Comparison of ENCODE assay signal across 25 cellular contexts in genomic region chr1:68000191-68000590, GRCh38. TPM values are rescaled to one million over a fixed set of nuclear protein-coding genes. Genes with fewer than 3 reads are reported as not detected.
DNase-seq lines count a peak whose midpoint lies in the region; ATAC-seq, FAIRE-seq and TF ChIP-seq lines count a peak whose summit lies in the region.
"Had no signal": no experiment of that assay in that cellular context is flagged by ENCODE, and none has a peak within 500 bp of the region (broad histone marks: within the 10 kb centered on the region; RNA-seq: fewer than 3 reads in every experiment).

No MANE protein-coding gene starts in this region.

- TF ChIP-seq RAD21 in A549 (conservative IDR thresholded peaks at IDR 0.05 in 1 of 2, IDR thresholded peaks at IDR 0.05 in 1 of 2) (no peak), K562 (CRISPR knock-in tag; conservative IDR thresholded peaks at IDR 0.05 in 1 of 2, IDR thresholded peaks at IDR 0.05 in 1 of 2) (no peak)

- intact Hi-C loops in K562 (cut with micrococcal nuclease): no loop called here

- in situ Hi-C loops in K562 (cut with MboI): no loop called here

- no peaks in the 10 kb centered on the region for H3K9me1 ChIP-seq in K562 (ENCODE audit: control insufficient read depth, insufficient read depth, low read length)

- H2AFZ ChIP-seq in K562 (ENCODE audit: low read depth, low read length): no peak overlapping the region

- no peaks in the 10 kb centered on the region for H3K27me3 ChIP-seq in K562 (ENCODE audit: control insufficient read depth in 2 of 2, insufficient read depth in 2 of 2, low read length in 2 of 2)
- H3K27me3 ChIP-seq: BE2C, BLaER1 had no signal

- H3K9me3 Mint-ChIP-seq in stimulated activated effector memory CD8-positive, alpha-beta T cell treated with anti-CD3 and anti-CD28 coated beads, Interleukin-12 subunit alpha, Interleukin-12 subunit beta, amount 100 ng/mL, for 72 hours: peaks cover 20% of the 10 kb centered on the region

- H3K4me1 ChIP-seq in A549 (no peaks in the 10 kb centered on the region), K562 (replicated peaks in 1 of 2; ENCODE audit: control insufficient read depth in 2 of 2, insufficient read depth in 2 of 2, low read length in 2 of 2) (no peaks in the 10 kb centered on the region)
- H3K4me1 ChIP-seq: BE2C, BLaER1 had no signal

- DNase-seq in A549 (ENCODE audit: low read depth in 1 of 2, low spot score in 1 of 2): no peak
- no peak for DNase-seq in K562 (ENCODE audit: extremely low read depth in 1 of 4, low spot score in 3 of 4)
- no peak for DNase-seq in NCI-H1092 (lab: John Stamatoyannopoulos, UW)
- DNase-seq in stimulated activated effector memory CD8-positive, alpha-beta T cell treated with anti-CD3 and anti-CD28 coated beads, Interleukin-12 subunit alpha, Interleukin-12 subunit beta, amount 100 ng/mL, for 72 hours (ENCODE audit: low spot score in 2 of 2): no peak
- DNase-seq: 8988T; ACHN; BE2C; C1 segment of cervical spinal cord; CD4-positive, alpha-beta memory T cell; CD4-positive, CD25-positive, alpha-beta regulatory T cell; CD8-positive, alpha-beta memory T cell; COR-L47; DMS 273 treated with DMSO at 0.1 percent for 48 hours; DMS153; DMS53; DMS79; DND-41; EL; GF-D8 had no signal

- no peaks in the 10 kb centered on the region for H3K36me3 ChIP-seq in K562 (ENCODE audit: control insufficient read depth, insufficient read depth, low read length)
- H3K36me3 ChIP-seq: BE2C, BLaER1 had no signal

- CTCF ChIA-PET in A549 (lab: Yijun Ruan, JAX) (interaction anchor here (0.6 kb wide), 1 partner anchor 562 kb away, joined by 3 read pairs; no protein-coding TSS in a partner anchor), K562 (lab: Yijun Ruan, JAX; ENCODE audit: low intra/inter-chr PET ratio) (no interaction called here)

- ATAC-seq in A549 (no peak), K562 (no peak)
- ATAC-seq in stimulated activated effector memory CD8-positive, alpha-beta T cell treated with anti-CD3 and anti-CD28 coated beads, Interleukin-12 subunit alpha, Interleukin-12 subunit beta, amount 100 ng/mL, for 72 hours: no peak

- H3K36me3 Mint-ChIP-seq in stimulated activated effector memory CD8-positive, alpha-beta T cell treated with anti-CD3 and anti-CD28 coated beads, Interleukin-12 subunit alpha, Interleukin-12 subunit beta, amount 100 ng/mL, for 72 hours: no peaks in the 10 kb centered on the region
- H3K36me3 Mint-ChIP-seq: CD14-positive monocyte; CD4-positive, alpha-beta memory T cell; CD4-positive, CD25-positive, alpha-beta regulatory T cell had no signal

- no peak for TF ChIP-seq CTCF in A549 (IDR thresholded peaks at IDR 0.05)
- TF ChIP-seq CTCF in K562 (IDR thresholded peaks at IDR 0.05 in 2 of 3, conservative IDR thresholded peaks at IDR 0.05 in 1 of 3; ENCODE audit: insufficient read depth in 2 of 3, low read depth in 1 of 3, low read length in 3 of 3): no peak

- H3K27ac ChIP-seq in A549 (no peak overlapping the region), K562 (ENCODE audit: extremely low read depth, low read depth, low read length) (no peak overlapping the region)
- H3K27ac ChIP-seq: BLaER1 had no signal

- FAIRE-seq in A204.1 (lab: Jason Lieb, UNC) (peak; percentile 34), A549 (lab: Jason Lieb, UNC) (no peak), K562 (lab: Jason Lieb, UNC) (no peak)
- FAIRE-seq: GM12891, GM18507 had no signal

- no peaks in the 10 kb centered on the region for H3K4me1 Mint-ChIP-seq in stimulated activated effector memory CD8-positive, alpha-beta T cell treated with anti-CD3 and anti-CD28 coated beads, Interleukin-12 subunit alpha, Interleukin-12 subunit beta, amount 100 ng/mL, for 72 hours
- H3K4me1 Mint-ChIP-seq: CD14-positive monocyte; CD4-positive, alpha-beta memory T cell; CD4-positive, CD25-positive, alpha-beta regulatory T cell; CD8-positive, alpha-beta memory T cell had no signal

- no peaks in the 10 kb centered on the region for H3K79me2 ChIP-seq in K562 (ENCODE audit: control insufficient read depth, insufficient read depth, low read length)

- POLR2A ChIA-PET in A549 (lab: Yijun Ruan, JAX) (no interaction called here), K562 (lab: Yijun Ruan, JAX) (no interaction called here)

- H3K4me3 ChIP-seq in A549: no peak overlapping the region
- H3K4me3 ChIP-seq in K562: no peak overlapping the region
- H3K4me3 ChIP-seq: BLaER1 had no signal

- no TSS peak for BruUV-seq in K562 (replicated peaks; lab: Mats Ljungman, UMichigan)

- no peak overlapping the region for H3K27ac Mint-ChIP-seq in stimulated activated effector memory CD8-positive, alpha-beta T cell treated with anti-CD3 and anti-CD28 coated beads, Interleukin-12 subunit alpha, Interleukin-12 subunit beta, amount 100 ng/mL, for 72 hours
- H3K27ac Mint-ChIP-seq: CD14-positive monocyte; CD4-positive, alpha-beta memory T cell; CD4-positive, CD25-positive, alpha-beta regulatory T cell; CD8-positive, alpha-beta memory T cell had no signal

- no peaks in the 10 kb centered on the region for H4K20me1 ChIP-seq in K562 (replicated peaks; ENCODE audit: control insufficient read depth, insufficient read depth, low read length)
- H4K20me1 ChIP-seq: BLaER1 had no signal

- H3K9ac ChIP-seq in K562 (ENCODE audit: insufficient read depth in 1 of 2, low read depth in 2 of 2, low read length in 2 of 2): no peak overlapping the region
- H3K9ac ChIP-seq: BLaER1 had no signal

- 2% methylated on average over 1 of the region's 1 CpG for WGBS in A549 (ENCODE audit: missing lambda C conversion rate)
- WGBS in K562 (ENCODE audit: insufficient coverage, low coverage, missing lambda C conversion rate): 0% methylated on average over 1 of the region's 1 CpG

- TF ChIP-seq EP300 in A549 (IDR thresholded peaks at IDR 0.05) (no peak), K562 (IDR thresholded peaks at IDR 0.05; ENCODE audit: low read length) (no peak)

- no peak for TF ChIP-seq POLR2A in A549 (IDR thresholded peaks at IDR 0.05; ENCODE audit: low read length)
- no peak for TF ChIP-seq POLR2A in K562 (conservative IDR thresholded peaks at IDR 0.05)

- H3K4me2 ChIP-seq in A549: no peak overlapping the region
- no peak overlapping the region for H3K4me2 ChIP-seq in K562 (ENCODE audit: insufficient read depth, low read length)
- H3K4me2 ChIP-seq: BLaER1 had no signal

- no peak overlapping the region for H3K4me3 Mint-ChIP-seq in stimulated activated effector memory CD8-positive, alpha-beta T cell treated with anti-CD3 and anti-CD28 coated beads, Interleukin-12 subunit alpha, Interleukin-12 subunit beta, amount 100 ng/mL, for 72 hours
- H3K4me3 Mint-ChIP-seq: CD14-positive monocyte; CD4-positive, alpha-beta memory T cell; CD4-positive, CD25-positive, alpha-beta regulatory T cell; CD8-positive, alpha-beta memory T cell had no signal

- peaks cover 16% of the 10 kb centered on the region; the same call in 1 of the 3 replicates for H3K9me3 ChIP-seq in A549
- no peaks in the 10 kb centered on the region; the same call in 1 of the 2 replicates for H3K9me3 ChIP-seq in K562 (replicated peaks; ENCODE audit: control insufficient read depth, insufficient read depth, low read depth, low read length)
- H3K9me3 ChIP-seq: BE2C had no signal

TF ChIP-seq in A549, 52 proteins besides CTCF, POLR2A, EP300 and RAD21:
- TF ChIP-seq HDAC2 (IDR thresholded peaks at IDR 0.05) (no peak), RCOR1 (IDR thresholded peaks at IDR 0.05; ENCODE audit: low read depth, low read length) (no peak), RNF2 (IDR thresholded peaks at IDR 0.05; ENCODE audit: borderline replicate concordance, low read depth) (no peak), TFCP2L1 (CRISPR knock-in tag; IDR thresholded peaks at IDR 0.05) (no peak), MAFK (IDR thresholded peaks at IDR 0.05; ENCODE audit: partially characterized antibody) (peak; percentile 9), FOSL2 (IDR thresholded peaks at IDR 0.05) (no peak), FOSL2 (CRISPR knock-in tag; IDR thresholded peaks at IDR 0.05) (no peak)
TF ChIP-seq in A549: peak in this region for 1.

TF ChIP-seq in K562, 482 proteins besides CTCF, POLR2A, EP300 and RAD21:
- TF ChIP-seq MAFG (tag; conservative IDR thresholded peaks at IDR 0.05) (peak; percentile 26; the same call in 1 of the 2 replicates), ELF4 (CRISPR knock-in tag; IDR thresholded peaks at IDR 0.05) (no peak), C11orf30 (IDR thresholded peaks at IDR 0.05; ENCODE audit: low read depth) (peak; percentile 65), ZNF316 (IDR thresholded peaks at IDR 0.05) (peak; percentile 73)

RNA-seq across cellular contexts. Expression of gene DIRAS3, which starts 50.2 kb away (rescaled TPM):
- polyA plus RNA-seq in A549 (2011; rRNA removed) (3.3 and 3.6 TPM in 2 replicates), A549 (2017; fragmentation: RNase III; extraction: RNeasy Plus Mini Kit Qiagen cat#74134 plus additional on column Dnase treatment) (1.4 to 2.0 TPM (median 1.8 TPM) in 3 replicates), K562 (2011; rRNA removed) (5.8 and 7.9 TPM in 2 replicates), K562 (2014; fragmentation: Illumina TruSeq; extraction: Trizol) (36.7 and 41.7 TPM in 2 replicates), K562 (2014; fragmentation: Nextera tagmentation; extraction: Ambion mirVana) (10 to 100 TPM; 90.4 to 96.1 TPM), K562 (2014; rRNA removed) (56.8 and 59.6 TPM in 2 replicates)
- polyA plus RNA-seq in A549 (2012; cell fraction: cytosol; rRNA removed): 2.1 and 2.3 TPM in 2 replicates
- 1.9 TPM in 2 replicates for polyA plus RNA-seq in A549 (2012; cell fraction: nucleus; rRNA removed)
- 2.5 and 2.7 TPM in 2 replicates for polyA minus RNA-seq in A549 (2011; rRNA and poly(A)+ RNA removed)
- total RNA-seq in K562 (2011; cell fraction: chromatin; rRNA removed; ENCODE audit: low replicate concordance): 0.60 and 1.1 TPM in 2 replicates
- 1.0 and 1.2 TPM in 2 replicates for total RNA-seq in K562 (2011; cell fraction: nucleolus; rRNA removed)
- total RNA-seq in K562 (2011; cell fraction: nucleoplasm; rRNA removed): 0.38 and 2.0 TPM in 2 replicates
- total RNA-seq in K562 (2014; rRNA removed) (30.8 and 44.5 TPM in 2 replicates), K562 (2014; rRNA removed; fragmentation: Illumina TruSeq; extraction: Trizol) (28.5 and 31.7 TPM in 2 replicates), K562 (2015; rRNA removed; fragmentation: Illumina TruSeq; extraction: Trizol) (64.1 and 65.5 TPM in 2 replicates), K562 (2021) (31.6 and 37.0 TPM in 2 replicates)
- polyA plus RNA-seq in K562 (2011; cell fraction: cytosol; rRNA removed): 4.7 and 6.9 TPM in 2 replicates
- polyA plus RNA-seq in K562 (2011; cell fraction: nucleus; rRNA removed): 3.4 and 4.2 TPM in 2 replicates
- polyA plus RNA-seq in K562 (2012): 68.6 and 142 TPM in 2 replicates
- 3.0 and 5.3 TPM in 2 replicates for polyA minus RNA-seq in K562 (2011; rRNA and poly(A)+ RNA removed)
- 1.5 and 3.9 TPM in 2 replicates for polyA minus RNA-seq in K562 (2011; cell fraction: cytosol; rRNA and poly(A)+ RNA removed)
- polyA minus RNA-seq in K562 (2011; cell fraction: nucleus; rRNA and poly(A)+ RNA removed): 1.2 and 1.3 TPM in 2 replicates
- total RNA-seq: CD4-positive, alpha-beta memory T cell; CD4-positive, CD25-positive, alpha-beta regulatory T cell; G401 had no signal
- polyA plus RNA-seq: CD14-positive monocyte; CD4-positive, alpha-beta memory T cell; CD8-positive, alpha-beta memory T cell had no signal
